1 cellular context compared by ENCODE assay signal in the genomic region with DNA sequence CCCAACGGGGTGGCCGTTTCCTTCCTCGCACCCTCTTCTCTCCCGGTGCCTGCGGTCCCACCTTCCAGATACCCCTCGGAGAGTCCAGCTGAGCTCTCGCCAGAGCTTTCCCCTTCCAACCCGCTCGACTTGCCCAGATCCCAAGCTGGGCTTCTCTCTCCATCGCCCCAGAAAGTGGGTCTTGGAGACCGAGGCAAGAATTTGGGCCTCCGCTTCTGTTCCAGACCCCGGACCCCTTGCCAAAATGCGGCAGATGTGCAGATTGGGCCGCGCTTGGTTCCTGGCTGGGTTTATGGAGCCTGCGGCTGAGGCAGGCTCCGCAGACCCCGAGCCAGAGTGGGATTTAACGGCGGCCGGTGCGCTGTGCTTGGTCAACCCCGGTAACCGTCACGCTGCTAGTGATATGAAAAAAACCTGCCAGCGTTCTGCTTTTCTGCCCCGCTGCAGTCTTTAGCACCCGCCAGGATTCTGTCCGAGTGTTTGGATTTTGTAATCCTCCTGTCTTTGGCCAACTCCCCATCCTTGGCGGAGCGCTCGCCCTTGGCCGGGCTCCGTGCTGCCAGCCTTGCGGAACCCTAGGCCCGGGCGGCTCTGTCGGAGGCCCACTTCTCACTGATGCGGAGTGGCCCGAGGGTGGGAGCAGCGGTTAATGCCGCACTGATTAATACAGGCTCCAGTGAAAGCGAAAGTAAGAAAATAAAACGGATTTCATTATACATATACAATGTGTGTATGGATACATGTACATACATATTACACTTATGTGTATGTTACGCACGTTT.
TF ChIP-seq lines count a peak whose summit lies in the region.

No MANE protein-coding gene starts in this region.

TF ChIP-seq in A549, 52 proteins besides CTCF, POLR2A, EP300 and RAD21 (continued from another document):
- TF ChIP-seq RCOR1 (IDR thresholded peaks at IDR 0.05; ENCODE audit: low read depth, low read length) (no peak), ZFP36 (IDR thresholded peaks at IDR 0.05; ENCODE audit: borderline replicate concordance, partially characterized antibody) (no peak), EHMT2 (IDR thresholded peaks at IDR 0.05; ENCODE audit: low read depth) (no peak), NPAS2 (CRISPR knock-in tag; IDR thresholded peaks at IDR 0.05; ENCODE audit: borderline replicate concordance) (no peak), ZNF302 (CRISPR knock-in tag; IDR thresholded peaks at IDR 0.05) (no peak), HOXB13 (CRISPR knock-in tag; IDR thresholded peaks at IDR 0.05; ENCODE audit: low read depth) (peak; percentile 36; the same call in 1 of the 2 replicates), RNF2 (IDR thresholded peaks at IDR 0.05; ENCODE audit: borderline replicate concordance, low read depth) (peak; percentile 65; the same call in 1 of the 2 replicates), MAX (IDR thresholded peaks at IDR 0.05) (no peak), NFE2L2 (conservative IDR thresholded peaks at IDR 0.05; ENCODE audit: low read length) (no peak), FOXS1 (CRISPR knock-in tag; IDR thresholded peaks at IDR 0.05) (no peak), CBX2 (IDR thresholded peaks at IDR 0.05; ENCODE audit: borderline replicate concordance, low read depth) (no peak), HDAC2 (IDR thresholded peaks at IDR 0.05) (no peak; the same call in 1 of the 2 replicates)
- TF ChIP-seq, protein P1, sequence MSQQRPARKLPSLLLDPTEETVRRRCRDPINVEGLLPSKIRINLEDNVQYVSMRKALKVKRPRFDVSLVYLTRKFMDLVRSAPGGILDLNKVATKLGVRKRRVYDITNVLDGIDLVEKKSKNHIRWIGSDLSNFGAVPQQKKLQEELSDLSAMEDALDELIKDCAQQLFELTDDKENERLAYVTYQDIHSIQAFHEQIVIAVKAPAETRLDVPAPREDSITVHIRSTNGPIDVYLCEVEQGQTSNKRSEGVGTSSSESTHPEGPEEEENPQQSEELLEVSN (IDR thresholded peaks at IDR 0.05; ENCODE audit: borderline replicate concordance, low read depth), result 0 out of 2 replicates have a peak, but pooled peaks have one; percentile 16
